Comparison of ENCODE assay signal across 27 cellular contexts in the genomic region with DNA sequence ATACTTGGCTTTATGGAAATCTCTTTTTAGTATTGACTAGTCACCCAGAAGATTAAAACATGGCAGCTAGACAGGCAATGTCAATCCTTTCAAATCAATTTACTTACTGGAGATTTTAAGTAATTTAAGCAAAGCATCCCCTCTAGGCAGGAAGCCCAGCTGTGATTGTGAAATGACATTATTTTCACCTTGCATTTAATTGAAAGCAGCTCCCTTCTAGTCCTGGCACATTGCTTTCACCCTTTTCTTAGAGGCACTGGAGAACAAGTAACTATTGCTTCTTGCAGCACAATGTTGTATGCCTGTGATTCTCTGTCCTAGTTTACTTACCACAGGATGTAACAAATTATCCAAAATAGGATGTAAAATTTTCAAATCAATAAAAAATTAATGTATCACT.
"Had no signal": no experiment of that assay in that cellular context is flagged by ENCODE, and none has a peak within 500 bp of the region (broad histone marks: within the 10 kb centered on the region; RNA-seq: fewer than 3 reads in every experiment).

No MANE protein-coding gene starts in this region.

- ATAC-seq: activated T-cell treated with anti-CD3 and anti-CD28 coated beads, Interleukin-2, amount 50 U/mL, for 4 hours; activated T-helper 17 cell treated with anti-CD3 and anti-CD28 coated beads, Interleukin-2, amount 50 U/mL, for 72 hours had no signal

- DNase-seq: activated B cell treated with CpG ODN at 0.5 μM for 24 hours; activated CD4-positive, alpha-beta memory T cell treated with anti-CD3 and anti-CD28 coated beads for 36 hours; activated CD4-positive, alpha-beta T cell treated with anti-CD3 and anti-CD28 coated beads for 1 hour; activated CD8-positive, alpha-beta memory T cell treated with anti-CD3 and anti-CD28 coated beads for 24 hours; activated gamma-delta T cell treated with Interleukin-2 at 50 U/mL for 16 hours; activated naive CD4-positive, alpha-beta T cell treated with anti-CD3 and anti-CD28 coated beads, Interleukin-2, amount 10 ng/mL, durations not matched to agents 7 days and 5 days; activated naive CD8-positive, alpha-beta T cell treated with anti-CD3 and anti-CD28 coated beads, Interleukin-2, amount 10 ng/mL, durations not matched to agents 7 days and 5 days; activated T-cell treated with anti-CD3 and anti-CD28 coated beads, Interleukin-2, amount 50 U/mL, for 4 hours; aorta; caudate nucleus; Kasumi-1; NCI-H1105 treated with DMSO at 0.1 percent for 48 hours; NCI-H146; NCI-H1930; NCI-H2171; NCI-H226; NCI-H526 treated with DMSO at 0.1 percent for 48 hours; NK-92 treated with Interleukin-12 subunit alpha and Interleukin-12 subunit beta, amount 100 ng/mL, for 24 hours; Peyer's patch; Right ventricle myocardium superior had no signal

- H3K4me1 Mint-ChIP-seq: activated naive CD4-positive, alpha-beta T cell treated with anti-CD3 and anti-CD28 coated beads, Interleukin-2, amount 10 ng/mL, durations not matched to agents 7 days and 5 days had no signal

- H3K27me3 Mint-ChIP-seq: activated B cell treated with CpG ODN at 0.5 μM for 24 hours; activated CD4-positive, alpha-beta memory T cell treated with anti-CD3 and anti-CD28 coated beads for 36 hours; activated naive CD4-positive, alpha-beta T cell treated with anti-CD3 and anti-CD28 coated beads, Interleukin-2, amount 10 ng/mL, durations not matched to agents 7 days and 5 days had no signal

- H3K27me3 ChIP-seq: breast epithelium, Peyer's patch, SJSA1 had no signal

- H3K4me3 Mint-ChIP-seq: activated B cell treated with CpG ODN at 0.5 μM for 24 hours; activated CD4-positive, alpha-beta memory T cell treated with anti-CD3 and anti-CD28 coated beads for 36 hours; activated CD4-positive, alpha-beta T cell treated with anti-CD3 and anti-CD28 coated beads, Interleukin-2, amount 10 ng/mL, durations not matched to agents 24 days and 14 days; activated naive CD4-positive, alpha-beta T cell treated with anti-CD3 and anti-CD28 coated beads, Interleukin-2, amount 10 ng/mL, durations not matched to agents 7 days and 5 days; activated naive CD8-positive, alpha-beta T cell treated with anti-CD3 and anti-CD28 coated beads, Interleukin-2, amount 10 ng/mL, durations not matched to agents 7 days and 5 days; activated T-cell treated with anti-CD3 and anti-CD28 coated beads, Interleukin-2, amount 50 U/mL, for 4 hours; activated T-helper 17 cell treated with anti-CD3 and anti-CD28 coated beads, Interleukin-2, amount 50 U/mL, for 72 hours; T-helper 1 cell treated with Interleukin-12 subunit alpha and Interleukin-12 subunit beta and Interleukin-4 antibody, amounts not matched to agents 30 μg/mL and 1 μg/mL, for 36 hours had no signal

- H3K9me3 ChIP-seq: breast epithelium, Peyer's patch, SJSA1 had no signal

- H3K27ac Mint-ChIP-seq: activated B cell treated with CpG ODN at 0.5 μM for 24 hours; activated CD4-positive, alpha-beta memory T cell treated with anti-CD3 and anti-CD28 coated beads for 36 hours; activated CD4-positive, alpha-beta T cell treated with anti-CD3 and anti-CD28 coated beads, Interleukin-2, amount 10 ng/mL, durations not matched to agents 24 days and 14 days; activated naive CD4-positive, alpha-beta T cell treated with anti-CD3 and anti-CD28 coated beads, Interleukin-2, amount 10 ng/mL, durations not matched to agents 7 days and 5 days; activated naive CD8-positive, alpha-beta T cell treated with anti-CD3 and anti-CD28 coated beads, Interleukin-2, amount 10 ng/mL, durations not matched to agents 7 days and 5 days; activated T-helper 17 cell treated with anti-CD3 and anti-CD28 coated beads, Interleukin-2, amount 50 U/mL, for 72 hours; T-helper 1 cell treated with Interleukin-12 subunit alpha and Interleukin-12 subunit beta and Interleukin-4 antibody, amounts not matched to agents 30 μg/mL and 1 μg/mL, for 36 hours had no signal

- H3K9me3 Mint-ChIP-seq: activated CD4-positive, alpha-beta T cell treated with anti-CD3 and anti-CD28 coated beads, Interleukin-2, amount 10 ng/mL, durations not matched to agents 24 days and 14 days; activated T-helper 17 cell treated with anti-CD3 and anti-CD28 coated beads, Interleukin-2, amount 50 U/mL, for 72 hours; T-helper 1 cell treated with Interleukin-12 subunit alpha and Interleukin-12 subunit beta and Interleukin-4 antibody, amounts not matched to agents 30 μg/mL and 1 μg/mL, for 36 hours had no signal

- H3K27ac ChIP-seq: breast epithelium, Peyer's patch, RWPE1, SJSA1 had no signal

- H3K36me3 Mint-ChIP-seq: activated CD4-positive, alpha-beta memory T cell treated with anti-CD3 and anti-CD28 coated beads for 36 hours; activated naive CD4-positive, alpha-beta T cell treated with anti-CD3 and anti-CD28 coated beads, Interleukin-2, amount 10 ng/mL, durations not matched to agents 7 days and 5 days had no signal

- H3K36me3 ChIP-seq: breast epithelium, Peyer's patch, SJSA1 had no signal

- H3K4me1 ChIP-seq: breast epithelium, Peyer's patch, SJSA1 had no signal

- H3K4me3 ChIP-seq: breast epithelium, K562, Peyer's patch, SJSA1 had no signal
